ENCODE assay signal across 1 cellular context in genomic region chr15:67077641-67078215, GRCh38.
TF ChIP-seq lines count a peak whose summit lies in the region.

No MANE protein-coding gene starts in this region.

TF ChIP-seq in SK-N-SH, 30 proteins besides CTCF, POLR2A, EP300 and RAD21 (continued from another document):
- TF ChIP-seq POLR2AphosphoS5 (IDR thresholded peaks at IDR 0.05; ENCODE audit: low read depth, low read length): no peak
